ENCODE assay signal across 8 cellular contexts in the genomic region with DNA sequence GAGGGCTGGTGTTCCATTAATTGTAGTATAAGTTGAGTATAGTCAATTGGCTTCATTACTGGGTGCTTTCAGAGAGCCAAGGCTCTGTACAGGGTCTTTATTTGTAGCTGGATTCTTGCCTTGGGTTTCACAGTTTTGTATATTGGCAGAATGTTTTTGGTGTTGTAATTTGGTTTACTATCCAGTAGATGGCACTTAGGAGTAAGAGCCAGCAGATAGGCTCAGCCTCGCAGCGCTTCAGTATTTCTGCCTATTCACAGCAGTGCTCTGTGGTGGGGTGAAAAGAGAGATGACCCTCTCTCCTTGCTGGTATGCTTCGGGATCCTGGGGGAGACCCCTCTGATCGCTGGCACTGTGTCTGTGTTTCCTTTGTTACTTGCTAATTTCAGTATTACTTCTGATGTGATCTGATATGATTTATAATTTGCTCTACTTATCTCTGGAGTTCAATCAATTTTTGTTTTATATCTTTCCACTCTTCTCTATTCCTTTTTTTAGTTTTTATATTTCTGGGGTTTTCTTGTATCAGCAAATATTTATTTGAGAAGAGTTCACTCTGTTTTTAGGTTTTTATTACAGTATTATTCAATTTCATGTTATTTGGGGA. TPM values are rescaled to one million over a fixed set of nuclear protein-coding genes. Genes with fewer than 3 reads are reported as not detected.
DNase-seq lines count a peak whose midpoint lies in the region; ATAC-seq and TF ChIP-seq lines count a peak whose summit lies in the region.

No MANE protein-coding gene starts in this region.

- 6% methylated on average over 4 of the region's 4 CpGs for WGBS in right lobe of liver (ENCODE audit: insufficient coverage, low coverage, low lambda C conversion rate, missing lambda C conversion rate)

- H3K4me1 Mint-ChIP-seq in activated CD8-positive, alpha-beta memory T cell treated with anti-CD3 and anti-CD28 coated beads, Interleukin-2, amount 10 ng/mL, durations not matched to agents 7 days and 5 days = no peaks in the 10 kb centered on the region

- H3K9me3 ChIP-seq in right lobe of liver (no peaks in the 10 kb centered on the region), tibial artery (no peaks in the 10 kb centered on the region)

- H3K27ac Mint-ChIP-seq in activated CD8-positive, alpha-beta memory T cell treated with anti-CD3 and anti-CD28 coated beads, Interleukin-2, amount 10 ng/mL, durations not matched to agents 7 days and 5 days = no peak overlapping the region

- intact Hi-C loops in right lobe of liver (cut with DNase I) = no loop called here
- intact Hi-C loops in tibial artery (cut with DNase I; ENCODE audit: low total_unique reads) = no loop called here

- peak; percentile 42 for ATAC-seq in activated CD8-positive, alpha-beta memory T cell treated with anti-CD3 and anti-CD28 coated beads, Interleukin-2, amount 10 ng/mL, durations not matched to agents 7 days and 5 days
- ATAC-seq in GM21723 (IDR thresholded peaks at IDR 0.05; ENCODE audit: unreplicated experiment) (peak; percentile 97), right lobe of liver (peak; percentile 95 to 97 (median 96))

- no peaks in the 10 kb centered on the region for H3K36me3 ChIP-seq in right lobe of liver
- H3K36me3 ChIP-seq in tibial artery = no peaks in the 10 kb centered on the region

- DNase-seq in activated CD8-positive, alpha-beta memory T cell treated with anti-CD3 and anti-CD28 coated beads, Interleukin-2, amount 10 ng/mL, durations not matched to agents 7 days and 5 days = peak; percentile 41
- no peak for DNase-seq in activated CD8-positive, alpha-beta memory T cell treated with anti-CD3 and anti-CD28 coated beads, Interleukin-2, amount 50 U/mL, for 48 hours
- peak; percentile 27 for DNase-seq in HT1080 (ENCODE audit: low read depth)
- peak; percentile 22 for DNase-seq in RPMI8226
- DNase-seq in dedifferentiated amniotic fluid mesenchymal stem cell (ENCODE audit: extremely low spot score) = peak; percentile 36
- peak; percentile 25 to 56 (median 43) for DNase-seq in right lobe of liver
- peak in 1 of 2 donors; percentile 21 for DNase-seq in tibial artery

- H3K36me3 Mint-ChIP-seq in activated CD8-positive, alpha-beta memory T cell treated with anti-CD3 and anti-CD28 coated beads, Interleukin-2, amount 10 ng/mL, durations not matched to agents 7 days and 5 days = no peaks in the 10 kb centered on the region

- H3K27me3 Mint-ChIP-seq in activated CD8-positive, alpha-beta memory T cell treated with anti-CD3 and anti-CD28 coated beads, Interleukin-2, amount 10 ng/mL, durations not matched to agents 7 days and 5 days = peaks cover 4% of the 10 kb centered on the region

- no peak for TF ChIP-seq POLR2A in right lobe of liver (IDR thresholded peaks at IDR 0.05)

- no peaks in the 10 kb centered on the region for H3K27me3 ChIP-seq in right lobe of liver
- H3K27me3 ChIP-seq in tibial artery = no peaks in the 10 kb centered on the region

- H3K4me1 ChIP-seq in right lobe of liver = no peaks in the 10 kb centered on the region
- no peaks in the 10 kb centered on the region for H3K4me1 ChIP-seq in tibial artery

- no peaks in the 10 kb centered on the region for H3K9me3 Mint-ChIP-seq in activated CD8-positive, alpha-beta memory T cell treated with anti-CD3 and anti-CD28 coated beads, Interleukin-2, amount 10 ng/mL, durations not matched to agents 7 days and 5 days (ENCODE audit: low read depth)

- CTCF ChIA-PET in activated CD8-positive, alpha-beta memory T cell treated with anti-CD3 and anti-CD28 coated beads, Interleukin-2, amount 10 ng/mL, durations not matched to agents 7 days and 5 days (lab: Charles Lee) = interaction anchor here (0.8 kb wide), 2 partner anchors 9 to 543 kb away, joined by 3 to 4 read pairs; no protein-coding TSS in a partner anchor

- H3K27ac ChIP-seq in right lobe of liver (no peak overlapping the region), tibial artery (no peak overlapping the region)

- H3K4me3 ChIP-seq in right lobe of liver (no peak overlapping the region), tibial artery (no peak overlapping the region)

- H3K4me3 Mint-ChIP-seq in activated CD8-positive, alpha-beta memory T cell treated with anti-CD3 and anti-CD28 coated beads, Interleukin-2, amount 10 ng/mL, durations not matched to agents 7 days and 5 days = no peak overlapping the region

- TF ChIP-seq CTCF in right lobe of liver (IDR thresholded peaks at IDR 0.05) (peak; percentile 43 to 72 (median 69)), tibial artery (IDR thresholded peaks at IDR 0.05) (peak; percentile 39 to 50)

RNA-seq across cellular contexts. Expression of a gene that starts 52.2 kb away (rescaled TPM):
- total RNA-seq in activated CD8-positive, alpha-beta memory T cell treated with anti-CD3 and anti-CD28 coated beads, Interleukin-2, amount 10 ng/mL, durations not matched to agents 7 days and 5 days = under 1 TPM; 0.12 to 0.16 TPM
- total RNA-seq in HT1080 (2014; rRNA removed; shearing (Covaris generic)) = 0.06 and 0.07 TPM in 2 replicates
- 0.33 and 0.40 TPM in 2 replicates for polyA plus RNA-seq in HT1080 (2015; cell fraction: cytosol; rRNA removed)
- 1.6 TPM in 2 replicates for polyA plus RNA-seq in HT1080 (2015; cell fraction: nucleus; rRNA removed)
- total RNA-seq in right lobe of liver = 1 to 10 TPM; 1.8 to 5.6 (median 4.6) TPM

Comparison
In these comparisons a context has a peak if more than half of its experiments do, and no peak if none do; other contexts are left out.
1. ATAC-seq: peak in every context shown above with its lines; median percentile 97 in GM21723; 96 in right lobe of liver; 42 in activated CD8-positive, alpha-beta memory T cell treated with anti-CD3 and anti-CD28 coated beads, Interleukin-2, amount 10 ng/mL, durations not matched to agents 7 days and 5 days.